9 cellular contexts compared by ENCODE assay signal in the genomic region with DNA sequence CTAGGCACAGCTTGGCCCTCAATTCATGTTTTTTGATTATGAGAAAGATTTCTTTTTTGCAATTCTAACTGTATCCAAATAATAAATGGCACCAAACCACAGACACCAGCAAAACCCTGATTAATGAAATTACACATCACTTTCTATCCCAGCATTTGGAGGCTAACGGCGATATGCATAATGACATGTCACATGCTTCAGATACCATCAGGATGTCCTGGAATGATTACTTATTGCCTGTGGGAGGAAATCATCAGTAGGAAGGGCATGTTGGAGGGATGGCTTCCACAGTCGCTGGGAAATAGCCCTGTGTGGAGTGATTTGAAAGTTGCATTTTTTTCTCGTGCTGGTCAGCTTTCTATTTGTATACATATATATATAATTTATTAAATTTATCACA.
"Had no signal": no experiment of that assay in that cellular context is flagged by ENCODE, and none has a peak within 500 bp of the region (broad histone marks: within the 10 kb centered on the region; RNA-seq: fewer than 3 reads in every experiment).

No MANE protein-coding gene starts in this region.

- DNase-seq: GM23248, GOT3, H7, H9, HCEC 1CT, HFFc6 had no signal

- H3K27ac ChIP-seq: GM23248 had no signal

- H3K4me3 ChIP-seq: GM23248, GM23338, HAP-1 had no signal

- H3K9ac ChIP-seq: GM23248 had no signal

- H3K9me3 ChIP-seq: HAP-1 had no signal

- H2AFZ ChIP-seq: GM23248, GM23338 had no signal

- H3K4me2 ChIP-seq: GM23338 had no signal

- H3K36me3 ChIP-seq: HAP-1 had no signal

- H3K4me1 ChIP-seq: HAP-1 had no signal

- ATAC-seq: GM23338, HCT116 had no signal
